33 cellular contexts compared by ENCODE assay signal in genomic region chr5:145396888-145397287, GRCh38.
"Had no signal": no experiment of that assay in that cellular context is flagged by ENCODE, and none has a peak within 500 bp of the region (broad histone marks: within the 10 kb centered on the region; RNA-seq: fewer than 3 reads in every experiment).

No MANE protein-coding gene starts in this region.

- DNase-seq: activated CD4-positive, alpha-beta memory T cell treated with anti-CD3 and anti-CD28 coated beads, Interleukin-2, amount 10 ng/mL, durations not matched to agents 7 days and 5 days; activated CD4-positive, alpha-beta T cell treated with anti-CD3 and anti-CD28 coated beads for 1 hour; activated CD4-positive, alpha-beta T cell treated with anti-CD3 and anti-CD28 coated beads for 48 hours; activated CD4-positive, CD25-positive, alpha-beta regulatory T cell; activated CD8-positive, alpha-beta memory T cell treated with anti-CD3 and anti-CD28 coated beads for 24 hours; activated CD8-positive, alpha-beta memory T cell treated with anti-CD3 and anti-CD28 coated beads, Interleukin-2, amount 10 ng/mL, durations not matched to agents 7 days and 5 days; activated CD8-positive, alpha-beta memory T cell treated with anti-CD3 and anti-CD28 coated beads, Interleukin-2, amount 50 U/mL, for 48 hours; activated effector memory CD4-positive, alpha-beta T cell treated with Interleukin-2 at 50 U/mL for 16 hours; activated naive CD4-positive, alpha-beta T cell treated with anti-CD3 and anti-CD28 coated beads, Interleukin-2, amount 10 ng/mL, durations not matched to agents 7 days and 5 days; activated naive CD8-positive, alpha-beta T cell treated with anti-CD3 and anti-CD28 coated beads, Interleukin-2, amount 50 U/mL, for 24 hours; activated T-cell treated with anti-CD3 and anti-CD28 coated beads, Interleukin-2, amount 50 U/mL, for 48 hours; anterior cingulate cortex; Kasumi-1; KBM-7; MG63; NCI-H1048; NCI-H1105 treated with DMSO at 0.1 percent for 48 hours; NCI-H1436; NCI-H1694; NCI-H2029; NCI-H345; NCI-H524 treated with DMSO at 0.1 percent for 48 hours; PC-3; Peyer's patch; RPMI8226; SIG-M5; SW 1271; T-helper 1 cell; T-helper 2 cell; T-helper 9 cell; WERI-Rb-1 had no signal

- H3K9me3 ChIP-seq: MG63, Peyer's patch had no signal

- ATAC-seq: activated CD8-positive, alpha-beta memory T cell treated with anti-CD3 and anti-CD28 coated beads, Interleukin-2, amount 10 ng/mL, durations not matched to agents 7 days and 5 days; activated naive CD8-positive, alpha-beta T cell treated with anti-CD3 and anti-CD28 coated beads, Interleukin-2, amount 50 U/mL, for 24 hours; PC-3; Right ventricle myocardium inferior had no signal

- H3K36me3 ChIP-seq: cardiac muscle cell, MG63, Peyer's patch, WERI-Rb-1 had no signal

- H3K27me3 ChIP-seq: cardiac muscle cell, MG63, Peyer's patch had no signal

- H3K27ac ChIP-seq: cardiac muscle cell, Peyer's patch, WERI-Rb-1 had no signal

- H3K4me1 ChIP-seq: Peyer's patch had no signal

- H3K4me3 ChIP-seq: cardiac muscle cell, MG63, Peyer's patch had no signal
